In genomic region chr1:185317034-185317885, GRCh38 we compare ENCODE assay signal across 8 cellular contexts. TPM values are rescaled to one million over a fixed set of nuclear protein-coding genes. Genes with fewer than 3 reads are reported as not detected.
DNase-seq lines count a peak whose midpoint lies in the region; ATAC-seq and TF ChIP-seq lines count a peak whose summit lies in the region.

Gene IVNS1ABP (minus strand): TSS chr1:185317243. CDS start chr1:185309493, 7,750 bp downstream.

- H3K9me3 ChIP-seq in T-helper 17 cell (ENCODE audit: control insufficient read depth, low read length, poor library complexity, severe bottlenecking), result no peaks in the 10 kb centered on the region
- H3K9me3 ChIP-seq in right atrium auricular region, result no peaks in the 10 kb centered on the region
- no peaks in the 10 kb centered on the region for H3K9me3 ChIP-seq in uterus

- TF ChIP-seq CTCF in right atrium auricular region (IDR thresholded peaks at IDR 0.05) (peak in 1 of 2 donors; percentile 30), uterus (IDR thresholded peaks at IDR 0.05) (peak in 3 of 4 experiments; percentile 6 to 28 (median 24))

- peak within 1 kb of the TSS; percentile 97 for H3K27ac ChIP-seq in angular gyrus (ENCODE audit: low read depth, low read length)
- peak within 1 kb of the TSS; percentile 98 to 99 for H3K27ac ChIP-seq in right atrium auricular region
- H3K27ac ChIP-seq in uterus, result peak within 1 kb of the TSS; percentile 92 to 95

- peaks cover 34% of the 10 kb centered on the region for H3K4me1 Mint-ChIP-seq in T-helper 17 cell

- H3K4me3 Mint-ChIP-seq in T-helper 17 cell, result peak within 1 kb of the TSS; percentile 97

- intact Hi-C loops in uterus (cut with DNase I; ENCODE audit: low total_unique reads), result no loop called here

- DNase-seq in NCI-H1694 treated with DMSO at 0.1 percent for 48 hours (lab: John Stamatoyannopoulos, UW) (peak; percentile 90), T-helper 17 cell (peak; percentile 89 to 96 (median 92)), right atrium auricular region (ENCODE audit: low spot score) (peak; percentile 96), pulmonary artery endothelial cell (ENCODE audit: low read depth, low spot score) (peak; percentile 78), uterus (peak; percentile 93)

- H3K27me3 Mint-ChIP-seq in T-helper 17 cell, result no peaks in the 10 kb centered on the region

- TF ChIP-seq POLR2A in uterus (IDR thresholded peaks at IDR 0.05), result peak; percentile 91 to 95

- H3K4me3 ChIP-seq in right atrium auricular region, result peak within 1 kb of the TSS; percentile 80 to 85
- peak within 1 kb of the TSS; percentile 68 to 75 for H3K4me3 ChIP-seq in uterus

- H3K36me3 Mint-ChIP-seq in T-helper 17 cell (ENCODE audit: low read depth), result peaks cover 11% of the 10 kb centered on the region

- peaks cover 0 to 54% of the 10 kb centered on the region in 2 donors for H3K4me1 ChIP-seq in right atrium auricular region
- H3K4me1 ChIP-seq in uterus, result peaks cover 10 to 14% of the 10 kb centered on the region in 2 donors

- H3K36me3 ChIP-seq in right atrium auricular region (no peaks in the 10 kb centered on the region), uterus (no peaks in the 10 kb centered on the region)

- ATAC-seq in GM18498 (IDR thresholded peaks at IDR 0.05; ENCODE audit: unreplicated experiment) (peak; percentile 75), HG02938 (IDR thresholded peaks at IDR 0.05; ENCODE audit: unreplicated experiment) (peak; percentile 59), T-helper 17 cell (peak; percentile 82)

- H3K27ac Mint-ChIP-seq in T-helper 17 cell, result peak within 1 kb of the TSS; percentile 98

- H3K27me3 ChIP-seq in right atrium auricular region (no peaks in the 10 kb centered on the region), uterus (no peaks in the 10 kb centered on the region)

RNA-seq across cellular contexts. Expression of gene IVNS1ABP, which starts in this region (rescaled TPM):
- total RNA-seq in T-helper 17 cell, result 100 to 1,000 TPM; 467 to 499 TPM
- total RNA-seq in right atrium auricular region, result 10 to 100 TPM; 20.6 to 21.3 TPM
- 58.6 and 84.9 TPM in 2 replicates for total RNA-seq in pulmonary artery endothelial cell
- 100 to 1,000 TPM in 1 of 4 donors, 10 to 100 TPM in 3; 28.8 to 113 (median 39.4) TPM for total RNA-seq in uterus

Comparison
In these comparisons a context has a peak if more than half of its experiments do, and no peak if none do; other contexts are left out.
1. Peak in every context shown above with its lines: DNase-seq, ATAC-seq, H3K4me3 ChIP-seq and H3K27ac ChIP-seq.